In the genomic region with DNA sequence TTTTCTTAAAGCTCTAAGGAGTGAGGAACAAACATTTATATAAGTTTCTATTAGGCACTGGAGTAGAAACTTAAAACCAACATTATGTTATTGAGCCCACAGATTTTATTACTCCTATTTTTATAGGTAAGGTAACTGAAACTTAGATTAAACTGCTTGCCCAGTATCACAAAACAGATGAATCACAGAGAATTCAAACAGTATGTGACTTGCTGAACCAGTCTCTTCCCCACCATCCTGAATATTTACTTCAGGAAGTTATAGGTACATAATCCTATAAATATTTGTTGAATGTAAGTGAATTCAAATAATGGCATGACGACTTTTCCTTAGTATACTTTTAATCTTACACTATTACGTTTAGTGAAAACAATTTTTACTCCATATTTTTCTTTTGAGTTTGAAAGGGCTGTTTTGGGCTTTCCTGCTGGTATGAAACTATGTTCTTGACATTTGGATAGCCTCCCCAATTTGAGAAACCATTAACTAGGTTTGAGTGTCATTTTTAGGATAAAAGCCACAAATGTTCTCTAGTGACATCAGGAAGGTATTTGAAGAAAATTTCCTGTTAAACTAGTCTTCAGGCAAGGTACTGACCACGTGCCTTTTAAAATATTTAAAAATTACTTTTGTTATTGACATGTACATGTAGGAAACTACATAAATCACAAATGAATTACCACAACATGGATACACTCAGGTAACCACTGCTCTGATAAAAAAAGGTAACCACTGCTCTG, we compare ENCODE assay signal across 22 cellular contexts.
"Had no signal": no experiment of that assay in that cellular context is flagged by ENCODE, and none has a peak within 500 bp of the region (broad histone marks: within the 10 kb centered on the region; RNA-seq: fewer than 3 reads in every experiment).

No MANE protein-coding gene starts in this region.

- H3K4me1 ChIP-seq: upper lobe of right lung had no signal

- H3K27me3 ChIP-seq: cardiac muscle cell, foreskin keratinocyte, upper lobe of right lung had no signal

- H3K9me3 Mint-ChIP-seq: activated CD4-positive, alpha-beta T cell treated with anti-CD3 and anti-CD28 coated beads, Interleukin-2, amount 10 ng/mL, durations not matched to agents 7 days and 5 days; activated CD8-positive, alpha-beta T cell treated with anti-CD3 and anti-CD28 coated beads for 36 hours; activated naive CD4-positive, alpha-beta T cell treated with anti-CD3 and anti-CD28 coated beads, Interleukin-2, amount 10 ng/mL, durations not matched to agents 7 days and 5 days; immature natural killer cell; nephron had no signal

- ATAC-seq: activated CD8-positive, alpha-beta memory T cell treated with anti-CD3 and anti-CD28 coated beads, Interleukin-2, amount 10 ng/mL, durations not matched to agents 7 days and 5 days; activated CD8-positive, alpha-beta T cell treated with anti-CD3 and anti-CD28 coated beads for 36 hours; foreskin keratinocyte; left ventricle myocardium superior; sciatic nerve; upper lobe of right lung had no signal

- H3K4me1 Mint-ChIP-seq: activated CD4-positive, alpha-beta T cell treated with anti-CD3 and anti-CD28 coated beads, Interleukin-2, amount 10 ng/mL, durations not matched to agents 7 days and 5 days; activated CD8-positive, alpha-beta memory T cell treated with anti-CD3 and anti-CD28 coated beads, Interleukin-2, amount 10 ng/mL, durations not matched to agents 7 days and 5 days; activated naive CD4-positive, alpha-beta T cell treated with anti-CD3 and anti-CD28 coated beads, Interleukin-2, amount 10 ng/mL, durations not matched to agents 7 days and 5 days; immature natural killer cell; nephron had no signal

- H3K27ac Mint-ChIP-seq: activated CD4-positive, alpha-beta T cell treated with anti-CD3 and anti-CD28 coated beads, Interleukin-2, amount 10 ng/mL, durations not matched to agents 7 days and 5 days; activated CD8-positive, alpha-beta memory T cell treated with anti-CD3 and anti-CD28 coated beads, Interleukin-2, amount 10 ng/mL, durations not matched to agents 7 days and 5 days; activated CD8-positive, alpha-beta T cell treated with anti-CD3 and anti-CD28 coated beads for 36 hours; immature natural killer cell; nephron had no signal

- H3K27me3 Mint-ChIP-seq: activated CD4-positive, alpha-beta T cell treated with anti-CD3 and anti-CD28 coated beads, Interleukin-2, amount 10 ng/mL, durations not matched to agents 7 days and 5 days; activated CD8-positive, alpha-beta T cell treated with anti-CD3 and anti-CD28 coated beads for 36 hours had no signal

- DNase-seq: activated CD4-positive, alpha-beta T cell treated with anti-CD3 and anti-CD28 coated beads, Interleukin-2, amount 10 ng/mL, durations not matched to agents 7 days and 5 days; activated CD4-positive, CD25-positive, alpha-beta regulatory T cell treated with anti-CD3 and anti-CD28 coated beads, Interleukin-2, amount 50 U/mL, for 72 hours; activated CD8-positive, alpha-beta memory T cell treated with anti-CD3 and anti-CD28 coated beads, Interleukin-2, amount 10 ng/mL, durations not matched to agents 7 days and 5 days; activated CD8-positive, alpha-beta T cell treated with anti-CD3 and anti-CD28 coated beads for 36 hours; activated effector memory CD4-positive, alpha-beta T cell treated with anti-CD3 and anti-CD28 coated beads, Interleukin-2, amount 50 U/mL, for 16 hours; activated naive CD4-positive, alpha-beta T cell treated with anti-CD3 and anti-CD28 coated beads, Interleukin-2, amount 10 ng/mL, durations not matched to agents 7 days and 5 days; activated T-cell treated with anti-CD3 and anti-CD28 coated beads for 4 hours; amygdala; erythroblast; foreskin keratinocyte; immature natural killer cell; left ventricle myocardium superior; mammary epithelial cell; small intestine; stimulated activated CD4-positive, alpha-beta T cell treated with anti-CD3 and anti-CD28 coated beads, Interleukin-15, amount 100 ng/mL, for 24 hours; stimulated activated CD4-positive, alpha-beta T cell treated with anti-CD3 and anti-CD28 coated beads, Interleukin-2, amount 100 ng/mL, for 48 hours; stimulated activated naive CD4-positive, alpha-beta T cell treated with Interleukin-2 at 50 U/mL for 16 hours; upper lobe of right lung had no signal

- H3K4me3 ChIP-seq: cardiac muscle cell, thoracic aorta, upper lobe of right lung had no signal

- H3K27ac ChIP-seq: foreskin keratinocyte, thoracic aorta, upper lobe of right lung had no signal

- H3K4me3 Mint-ChIP-seq: activated CD4-positive, alpha-beta T cell treated with anti-CD3 and anti-CD28 coated beads, Interleukin-2, amount 10 ng/mL, durations not matched to agents 7 days and 5 days; activated CD8-positive, alpha-beta memory T cell treated with anti-CD3 and anti-CD28 coated beads, Interleukin-2, amount 10 ng/mL, durations not matched to agents 7 days and 5 days; activated CD8-positive, alpha-beta T cell treated with anti-CD3 and anti-CD28 coated beads for 36 hours; activated naive CD4-positive, alpha-beta T cell treated with anti-CD3 and anti-CD28 coated beads, Interleukin-2, amount 10 ng/mL, durations not matched to agents 7 days and 5 days; immature natural killer cell; nephron had no signal

- H3K9me3 ChIP-seq: thoracic aorta, upper lobe of right lung had no signal
